In genomic region chr3:37249717-37250116, GRCh38 we compare ENCODE assay signal across 1 cellular context.
TF ChIP-seq lines count a peak whose summit lies in the region.

No MANE protein-coding gene starts in this region.

TF ChIP-seq in WTC11, 78 proteins besides CTCF, POLR2A, EP300 and RAD21:
- no peak for TF ChIP-seq NR3C1 (CRISPR knock-in tag; conservative IDR thresholded peaks at IDR 0.05; ENCODE audit: low read depth)
- no peak for TF ChIP-seq FOXP4 (CRISPR knock-in tag; IDR thresholded peaks at IDR 0.05)
- TF ChIP-seq ZSCAN18 (CRISPR knock-in tag; IDR thresholded peaks at IDR 0.05) = no peak
- TF ChIP-seq TEAD1 (CRISPR knock-in tag; IDR thresholded peaks at IDR 0.05) = no peak
- no peak for TF ChIP-seq SOX15 (CRISPR knock-in tag; IDR thresholded peaks at IDR 0.05)
- no peak for TF ChIP-seq ATF3 (CRISPR knock-in tag; conservative IDR thresholded peaks at IDR 0.05)
- TF ChIP-seq USF2 (CRISPR knock-in tag; IDR thresholded peaks at IDR 0.05) = no peak
- TF ChIP-seq E2F1 (CRISPR knock-in tag; IDR thresholded peaks at IDR 0.05) = no peak
